ENCODE assay signal across 12 cellular contexts in genomic region chr7:90188281-90188680, GRCh38. TPM values are rescaled to one million over a fixed set of nuclear protein-coding genes. Genes with fewer than 3 reads are reported as not detected.
DNase-seq lines count a peak whose midpoint lies in the region; ATAC-seq and TF ChIP-seq lines count a peak whose summit lies in the region.
"Had no signal": no experiment of that assay in that cellular context is flagged by ENCODE, and none has a peak within 500 bp of the region (broad histone marks: within the 10 kb centered on the region; RNA-seq: fewer than 3 reads in every experiment).

No MANE protein-coding gene starts in this region.

- ATAC-seq in GM18867 (IDR thresholded peaks at IDR 0.05; ENCODE audit: unreplicated experiment): peak; percentile 75
- ATAC-seq in GM21723 (IDR thresholded peaks at IDR 0.05; ENCODE audit: unreplicated experiment): peak; percentile 81
- peak; percentile 97 for ATAC-seq in HG03342 (IDR thresholded peaks at IDR 0.05; ENCODE audit: unreplicated experiment)
- ATAC-seq: activated naive CD4-positive, alpha-beta T cell treated with anti-CD3 and anti-CD28 coated beads, Interleukin-2, amount 50 U/mL, for 72 hours had no signal

- DNase-seq in hepatocyte (ENCODE audit: low spot score) (peak; percentile 31), T-helper 1 cell (no peak), NCI-H226 (no peak), anterior cingulate cortex (lab: John Stamatoyannopoulos, UW) (no peak), activated gamma-delta T cell treated with Interleukin-2 at 50 U/mL for 16 hours (no peak)
- DNase-seq: activated B cell treated with CpG ODN at 0.5 μM for 24 hours; CD4-positive, alpha-beta T cell; Karpas-422 had no signal

- H3K4me2 ChIP-seq in hepatocyte: peak overlapping the region; percentile 16

- H3K27me3 ChIP-seq in hepatocyte: no peaks in the 10 kb centered on the region

- TF ChIP-seq CTCF in hepatocyte (IDR thresholded peaks at IDR 0.05; ENCODE audit: poor library complexity): no peak

- H3K79me2 ChIP-seq in hepatocyte: no peaks in the 10 kb centered on the region

- no peaks in the 10 kb centered on the region for H3K36me3 ChIP-seq in hepatocyte (replicated peaks; ENCODE audit: insufficient read depth, low read depth)

- H3K27ac ChIP-seq in hepatocyte: peak overlapping the region; percentile 67

- WGBS in hepatocyte (ENCODE audit: low lambda C conversion rate, missing lambda C conversion rate): 49% methylated on average over 2 of the region's 2 CpGs

- H3K4me1 ChIP-seq in hepatocyte (ENCODE audit: insufficient read depth): peaks cover 8% of the 10 kb centered on the region

- no peaks in the 10 kb centered on the region for H4K20me1 ChIP-seq in hepatocyte (ENCODE audit: insufficient read depth, poor library complexity, severe bottlenecking)

- no peak overlapping the region for H3K4me3 ChIP-seq in hepatocyte

- H2AFZ ChIP-seq in hepatocyte: no peak overlapping the region

- H3K9me2 ChIP-seq in hepatocyte (replicated peaks; ENCODE audit: insufficient read depth): no peaks in the 10 kb centered on the region

- H3K9me3 ChIP-seq in hepatocyte (ENCODE audit: low read depth): no peaks in the 10 kb centered on the region

RNA-seq across cellular contexts. Expression of gene STEAP2, which starts 23.3 kb away (rescaled TPM):
- 8.3 and 9.3 TPM in 2 replicates for total RNA-seq in hepatocyte
- polyA plus RNA-seq in hepatocyte: 2.4 and 3.4 TPM in 2 replicates
- total RNA-seq: activated B cell treated with CpG ODN at 0.5 μM for 24 hours; activated naive CD4-positive, alpha-beta T cell treated with anti-CD3 and anti-CD28 coated beads, Interleukin-2, amount 50 U/mL, for 72 hours; CD4-positive, alpha-beta T cell had no signal

RNA-seq across cellular contexts. Expression of gene STEAP1, which starts 34.0 kb away (rescaled TPM):
- 13.6 and 16.7 TPM in 2 replicates for total RNA-seq in hepatocyte
- 8.5 and 15.5 TPM in 2 replicates for polyA plus RNA-seq in hepatocyte
- total RNA-seq: CD4-positive, alpha-beta T cell had no signal

RNA-seq across cellular contexts. Expression of gene CFAP69, which starts 56.7 kb away (rescaled TPM):
- total RNA-seq in hepatocyte: 4.3 and 7.3 TPM in 2 replicates
- polyA plus RNA-seq in hepatocyte: 1.6 and 1.7 TPM in 2 replicates
- total RNA-seq: CD4-positive, alpha-beta T cell had no signal
